ENCODE assay signal across 1 cellular context in genomic region chr3:135078283-135078682, GRCh38.
TF ChIP-seq lines count a peak whose summit lies in the region.

No MANE protein-coding gene starts in this region.

TF ChIP-seq in GM23338, 12 proteins besides CTCF, POLR2A, EP300 and RAD21 (continued from another document):
- TF ChIP-seq REST (IDR thresholded peaks at IDR 0.05; ENCODE audit: unreplicated experiment) (no peak), ETS1 (IDR thresholded peaks at IDR 0.05) (no peak), POLR2AphosphoS5 (IDR thresholded peaks at IDR 0.05; ENCODE audit: low read depth) (no peak), ZNF331 (CRISPR knock-in tag; IDR thresholded peaks at IDR 0.05; ENCODE audit: low read depth) (no peak), JUNB (IDR thresholded peaks at IDR 0.05; ENCODE audit: unreplicated experiment) (no peak), ZNF114 (CRISPR knock-in tag; IDR thresholded peaks at IDR 0.05) (no peak), EZH2 (IDR thresholded peaks at IDR 0.05; ENCODE audit: low read depth, unreplicated experiment) (no peak), CREB1 (CRISPR knock-in tag; IDR thresholded peaks at IDR 0.05; ENCODE audit: low read depth) (no peak), ZNF462 (CRISPR knock-in tag; IDR thresholded peaks at IDR 0.05) (no peak), STAT1 (IDR thresholded peaks at IDR 0.05; ENCODE audit: unreplicated experiment) (no peak)
TF ChIP-seq in GM23338: peak in this region for 0.
